Comparison of ENCODE assay signal across 20 cellular contexts in genomic region chr2:126679314-126679713, GRCh38. TPM values are rescaled to one million over a fixed set of nuclear protein-coding genes. Genes with fewer than 3 reads are reported as not detected.
DNase-seq lines count a peak whose midpoint lies in the region; ATAC-seq lines count a peak whose summit lies in the region.
"Had no signal": no experiment of that assay in that cellular context is flagged by ENCODE, and none has a peak within 500 bp of the region (broad histone marks: within the 10 kb centered on the region; RNA-seq: fewer than 3 reads in every experiment).

No MANE protein-coding gene starts in this region.

- peaks cover 62% of the 10 kb centered on the region for H3K36me3 Mint-ChIP-seq in activated CD4-positive, alpha-beta T cell treated with anti-CD3 and anti-CD28 coated beads for 36 hours (ENCODE audit: low read depth)
- H3K36me3 Mint-ChIP-seq in activated naive CD8-positive, alpha-beta T cell treated with anti-CD3 and anti-CD28 coated beads, Interleukin-2, amount 10 ng/mL, durations not matched to agents 7 days and 5 days: peaks cover 71% of the 10 kb centered on the region
- peaks cover 60% of the 10 kb centered on the region for H3K36me3 Mint-ChIP-seq in activated naive CD8-positive, alpha-beta T cell treated with anti-CD3 and anti-CD28 coated beads, Interleukin-2, amount 50 U/mL, for 24 hours (ENCODE audit: low read depth)
- H3K36me3 Mint-ChIP-seq in naive thymus-derived CD8-positive, alpha-beta T cell: peaks cover 10 to 81% (median 39%) of the 10 kb centered on the region in 3 donors

- H3K27me3 Mint-ChIP-seq in activated CD4-positive, alpha-beta T cell treated with anti-CD3 and anti-CD28 coated beads for 36 hours: no peaks in the 10 kb centered on the region
- H3K27me3 Mint-ChIP-seq in activated naive CD8-positive, alpha-beta T cell treated with anti-CD3 and anti-CD28 coated beads, Interleukin-2, amount 10 ng/mL, durations not matched to agents 7 days and 5 days: no peaks in the 10 kb centered on the region
- no peaks in the 10 kb centered on the region for H3K27me3 Mint-ChIP-seq in activated naive CD8-positive, alpha-beta T cell treated with anti-CD3 and anti-CD28 coated beads, Interleukin-2, amount 50 U/mL, for 24 hours
- no peaks in the 10 kb centered on the region for H3K27me3 Mint-ChIP-seq in naive thymus-derived CD8-positive, alpha-beta T cell
- H3K27me3 Mint-ChIP-seq: IgD-negative memory B cell had no signal

- H3K4me3 Mint-ChIP-seq in activated CD4-positive, alpha-beta T cell treated with anti-CD3 and anti-CD28 coated beads for 36 hours: no peak overlapping the region
- H3K4me3 Mint-ChIP-seq in activated naive CD8-positive, alpha-beta T cell treated with anti-CD3 and anti-CD28 coated beads, Interleukin-2, amount 10 ng/mL, durations not matched to agents 7 days and 5 days: no peak overlapping the region
- H3K4me3 Mint-ChIP-seq in activated naive CD8-positive, alpha-beta T cell treated with anti-CD3 and anti-CD28 coated beads, Interleukin-2, amount 50 U/mL, for 24 hours: no peak overlapping the region
- H3K4me3 Mint-ChIP-seq in naive thymus-derived CD8-positive, alpha-beta T cell: no peak overlapping the region
- H3K4me3 Mint-ChIP-seq: IgD-negative memory B cell had no signal

- intact Hi-C loops in activated CD4-positive, alpha-beta T cell treated with anti-CD3 and anti-CD28 coated beads for 36 hours (cut with DNase I, micrococcal nuclease): no loop called here

- H3K4me1 Mint-ChIP-seq in activated CD4-positive, alpha-beta T cell treated with anti-CD3 and anti-CD28 coated beads for 36 hours: peaks cover 50% of the 10 kb centered on the region
- H3K4me1 Mint-ChIP-seq in activated naive CD8-positive, alpha-beta T cell treated with anti-CD3 and anti-CD28 coated beads, Interleukin-2, amount 10 ng/mL, durations not matched to agents 7 days and 5 days: peaks cover 20% of the 10 kb centered on the region
- peaks cover 30% of the 10 kb centered on the region for H3K4me1 Mint-ChIP-seq in activated naive CD8-positive, alpha-beta T cell treated with anti-CD3 and anti-CD28 coated beads, Interleukin-2, amount 50 U/mL, for 24 hours
- H3K4me1 Mint-ChIP-seq in naive thymus-derived CD8-positive, alpha-beta T cell: peaks cover 47 to 88% (median 70%) of the 10 kb centered on the region in 4 donors

- CTCF ChIA-PET in activated CD4-positive, alpha-beta T cell treated with anti-CD3 and anti-CD28 coated beads for 36 hours (lab: Charles Lee): interaction anchor here (0.7 kb wide), 1 partner anchor 202 kb away, joined by 4 read pairs; no protein-coding TSS in a partner anchor

- POLR2A ChIA-PET in activated CD4-positive, alpha-beta T cell treated with anti-CD3 and anti-CD28 coated beads for 36 hours (lab: Charles Lee): no interaction called here
- POLR2A ChIA-PET in activated naive CD8-positive, alpha-beta T cell treated with anti-CD3 and anti-CD28 coated beads, Interleukin-2, amount 10 ng/mL, durations not matched to agents 7 days and 5 days (lab: Charles Lee): no interaction called here
- POLR2A ChIA-PET in naive thymus-derived CD8-positive, alpha-beta T cell (lab: Charles Lee): no interaction called here

- peaks cover 8% of the 10 kb centered on the region for H3K9me3 Mint-ChIP-seq in activated CD4-positive, alpha-beta T cell treated with anti-CD3 and anti-CD28 coated beads for 36 hours (ENCODE audit: low read depth)
- peaks cover 8% of the 10 kb centered on the region for H3K9me3 Mint-ChIP-seq in activated naive CD8-positive, alpha-beta T cell treated with anti-CD3 and anti-CD28 coated beads, Interleukin-2, amount 10 ng/mL, durations not matched to agents 7 days and 5 days
- peaks cover 6% of the 10 kb centered on the region for H3K9me3 Mint-ChIP-seq in activated naive CD8-positive, alpha-beta T cell treated with anti-CD3 and anti-CD28 coated beads, Interleukin-2, amount 50 U/mL, for 24 hours
- peaks cover 0 to 13% (median 6%) of the 10 kb centered on the region in 9 donors for H3K9me3 Mint-ChIP-seq in naive thymus-derived CD8-positive, alpha-beta T cell

- H3K27ac Mint-ChIP-seq in activated CD4-positive, alpha-beta T cell treated with anti-CD3 and anti-CD28 coated beads for 36 hours: peak overlapping the region; percentile 9
- H3K27ac Mint-ChIP-seq in activated naive CD8-positive, alpha-beta T cell treated with anti-CD3 and anti-CD28 coated beads, Interleukin-2, amount 10 ng/mL, durations not matched to agents 7 days and 5 days: peak overlapping the region; percentile 2
- no peak overlapping the region for H3K27ac Mint-ChIP-seq in activated naive CD8-positive, alpha-beta T cell treated with anti-CD3 and anti-CD28 coated beads, Interleukin-2, amount 50 U/mL, for 24 hours
- peak overlapping the region in 9 of 10 donors; percentile 1 to 89 (median 66) for H3K27ac Mint-ChIP-seq in naive thymus-derived CD8-positive, alpha-beta T cell

- no peak for DNase-seq in activated CD4-positive, alpha-beta T cell treated with anti-CD3 and anti-CD28 coated beads for 36 hours
- no peak for DNase-seq in activated CD4-positive, alpha-beta T cell treated with anti-CD3 and anti-CD28 coated beads, Interleukin-2, amount 50 U/mL, for 4 hours
- no peak for DNase-seq in activated naive CD8-positive, alpha-beta T cell treated with anti-CD3 and anti-CD28 coated beads, Interleukin-2, amount 10 ng/mL, durations not matched to agents 7 days and 5 days
- no peak for DNase-seq in activated naive CD8-positive, alpha-beta T cell treated with anti-CD3 and anti-CD28 coated beads, Interleukin-2, amount 50 U/mL, for 24 hours
- no peak for DNase-seq in naive thymus-derived CD8-positive, alpha-beta T cell
- DNase-seq in cerebellum (ENCODE audit: low spot score): no peak
- DNase-seq in NK-92 (lab: John Stamatoyannopoulos, UW; ENCODE audit: unreplicated experiment): no peak
- DNase-seq: 8988T, ACHN, BE2C, Calu3, DMS79 treated with DMSO at 0.1 percent for 48 hours, GF-D8, MM.1S, NCI-H2029 treated with DMSO at 0.1 percent for 48 hours, NCI-H446 treated with DMSO at 0.1 percent for 48 hours, NCI-H526, SHP77 had no signal

- no peak for ATAC-seq in activated CD4-positive, alpha-beta T cell treated with anti-CD3 and anti-CD28 coated beads for 36 hours
- no peak for ATAC-seq in activated naive CD8-positive, alpha-beta T cell treated with anti-CD3 and anti-CD28 coated beads, Interleukin-2, amount 10 ng/mL, durations not matched to agents 7 days and 5 days (ENCODE audit: low read depth)
- ATAC-seq in activated naive CD8-positive, alpha-beta T cell treated with anti-CD3 and anti-CD28 coated beads, Interleukin-2, amount 50 U/mL, for 24 hours: no peak
- no peak for ATAC-seq in naive thymus-derived CD8-positive, alpha-beta T cell
- ATAC-seq: HCT116 had no signal

RNA-seq across cellular contexts. Expression of gene GYPC, which starts 23.4 kb away (rescaled TPM):
- total RNA-seq in activated CD4-positive, alpha-beta T cell treated with anti-CD3 and anti-CD28 coated beads for 36 hours: 100 to 1,000 TPM; 143 to 187 TPM
- 100 to 1,000 TPM; 132 to 137 TPM for total RNA-seq in activated naive CD8-positive, alpha-beta T cell treated with anti-CD3 and anti-CD28 coated beads, Interleukin-2, amount 10 ng/mL, durations not matched to agents 7 days and 5 days
- total RNA-seq in naive thymus-derived CD8-positive, alpha-beta T cell: 100 to 1,000 TPM; 151 to 152 TPM
- polyA plus RNA-seq in naive thymus-derived CD8-positive, alpha-beta T cell: 100 to 1,000 TPM; 199 to 303 (median 265) TPM
- 12.8 TPM for total RNA-seq in cerebellum
- total RNA-seq: Calu3 had no signal
